26 cellular contexts compared by ENCODE assay signal in the genomic region with DNA sequence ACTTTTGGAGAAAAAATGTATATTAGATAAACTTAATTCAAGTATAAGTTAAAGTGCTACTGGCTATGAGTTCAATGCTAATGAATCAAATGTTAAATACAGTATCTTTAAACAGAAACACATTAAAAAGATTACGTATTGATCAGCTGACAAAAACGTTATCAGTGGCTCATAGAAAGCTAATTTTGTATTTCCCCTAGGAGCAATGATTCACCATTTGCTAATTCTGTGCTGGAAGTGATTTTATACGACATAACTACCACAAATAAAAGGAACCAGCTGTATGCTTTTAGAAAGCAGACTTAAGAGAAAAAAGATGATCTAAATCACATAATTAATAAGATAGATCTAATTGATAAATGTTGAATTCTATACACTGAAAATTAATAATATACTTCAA. TPM values are rescaled to one million over a fixed set of nuclear protein-coding genes. Genes with fewer than 3 reads are reported as not detected.
DNase-seq lines count a peak whose midpoint lies in the region; FAIRE-seq and TF ChIP-seq lines count a peak whose summit lies in the region.
"Had no signal": no experiment of that assay in that cellular context is flagged by ENCODE, and none has a peak within 500 bp of the region (broad histone marks: within the 10 kb centered on the region; RNA-seq: fewer than 3 reads in every experiment).

No MANE protein-coding gene starts in this region.

- intact Hi-C loops in activated CD4-positive, alpha-beta T cell treated with anti-CD3 and anti-CD28 coated beads, Interleukin-2, amount 10 ng/mL, durations not matched to agents 24 days and 14 days (cut with micrococcal nuclease), result no loop called here

- H3K4me3 Mint-ChIP-seq in activated CD4-positive, alpha-beta T cell treated with anti-CD3 and anti-CD28 coated beads, Interleukin-2, amount 10 ng/mL, durations not matched to agents 24 days and 14 days, result no peak overlapping the region
- H3K4me3 Mint-ChIP-seq: activated T-helper 1 cell treated with anti-CD3 and anti-CD28 coated beads, Interleukin-12 subunit alpha, Interleukin-12 subunit beta, Interleukin-2, Interleukin-4 antibody, amounts not matched to agents 30 ng/mL and 10 ng/mL and 1 ng/mL, durations not matched to agents 14 hours and 24 hours and 36 hours; natural killer cell; T-helper 1 cell treated with Interleukin-12 subunit alpha and Interleukin-12 subunit beta and Interleukin-4 antibody, amounts not matched to agents 30 μg/mL and 1 μg/mL, for 36 hours had no signal

- H3K9me3 Mint-ChIP-seq in activated CD4-positive, alpha-beta T cell treated with anti-CD3 and anti-CD28 coated beads, Interleukin-2, amount 10 ng/mL, durations not matched to agents 24 days and 14 days, result no peaks in the 10 kb centered on the region
- H3K9me3 Mint-ChIP-seq: natural killer cell; T-helper 1 cell treated with Interleukin-12 subunit alpha and Interleukin-12 subunit beta and Interleukin-4 antibody, amounts not matched to agents 30 μg/mL and 1 μg/mL, for 36 hours had no signal

- no peak overlapping the region for H3K27ac Mint-ChIP-seq in activated CD4-positive, alpha-beta T cell treated with anti-CD3 and anti-CD28 coated beads, Interleukin-2, amount 10 ng/mL, durations not matched to agents 24 days and 14 days
- H3K27ac Mint-ChIP-seq: activated T-helper 1 cell treated with anti-CD3 and anti-CD28 coated beads, Interleukin-12 subunit alpha, Interleukin-12 subunit beta, Interleukin-2, Interleukin-4 antibody, amounts not matched to agents 30 ng/mL and 10 ng/mL and 1 ng/mL, durations not matched to agents 14 hours and 24 hours and 36 hours; natural killer cell; T-helper 1 cell treated with Interleukin-12 subunit alpha and Interleukin-12 subunit beta and Interleukin-4 antibody, amounts not matched to agents 30 μg/mL and 1 μg/mL, for 36 hours had no signal

- peaks cover 11% of the 10 kb centered on the region for H3K4me1 ChIP-seq in ACC112 (ENCODE audit: control insufficient read depth, insufficient read depth, low read length, unreplicated experiment)
- H3K4me1 ChIP-seq: left lung had no signal

- peak overlapping the region; percentile 75 for H3K27ac ChIP-seq in ACC112 (ENCODE audit: low read depth, low read length)
- H3K27ac ChIP-seq: BLaER1 treated with 17β-estradiol and CSF1 and Interleukin-3, amounts not matched to agents 10 nM and 100 nM; esophagus squamous epithelium; left lung had no signal

- peak overlapping the region; percentile 5; the same call in 1 of the 2 replicates for H3K4me3 ChIP-seq in ACC112 (ENCODE audit: low read depth, low read length)
- no peak overlapping the region for H3K4me3 ChIP-seq in cardiac fibroblast (replicated peaks in 1 of 2; ENCODE audit: low read depth in 2 of 2, low read length in 2 of 2)
- H3K4me3 ChIP-seq in fibroblast of villous mesenchyme (ENCODE audit: low read depth, low read length), result no peak overlapping the region
- H3K4me3 ChIP-seq: BLaER1 treated with 17β-estradiol and CSF1 and Interleukin-3, amounts not matched to agents 10 nM and 100 nM; esophagus squamous epithelium; left lung had no signal

- H3K36me3 Mint-ChIP-seq in activated CD4-positive, alpha-beta T cell treated with anti-CD3 and anti-CD28 coated beads, Interleukin-2, amount 10 ng/mL, durations not matched to agents 24 days and 14 days (ENCODE audit: low read depth), result peaks cover 23% of the 10 kb centered on the region

- H3K27me3 Mint-ChIP-seq in activated CD4-positive, alpha-beta T cell treated with anti-CD3 and anti-CD28 coated beads, Interleukin-2, amount 10 ng/mL, durations not matched to agents 24 days and 14 days, result no peaks in the 10 kb centered on the region

- TF ChIP-seq CTCF in cardiac fibroblast (IDR thresholded peaks at IDR 0.05; ENCODE audit: low read depth, low read length), result no peak
- no peak for TF ChIP-seq CTCF in fibroblast of villous mesenchyme (IDR thresholded peaks at IDR 0.05; ENCODE audit: insufficient read depth, low read depth, low read length)

- H3K4me1 Mint-ChIP-seq in activated CD4-positive, alpha-beta T cell treated with anti-CD3 and anti-CD28 coated beads, Interleukin-2, amount 10 ng/mL, durations not matched to agents 24 days and 14 days, result no peaks in the 10 kb centered on the region

- no peak overlapping the region for H2AFZ ChIP-seq in ACC112 (ENCODE audit: low read length, unreplicated experiment)

- H3K36me3 ChIP-seq in ACC112 (ENCODE audit: insufficient read depth, low read length), result peaks cover 15% of the 10 kb centered on the region

- no peaks in the 10 kb centered on the region for H3K79me2 ChIP-seq in ACC112 (ENCODE audit: control insufficient read depth, insufficient read depth, low read length, unreplicated experiment)

- H3K27me3 ChIP-seq in ACC112 (ENCODE audit: insufficient read depth, low read length), result no peaks in the 10 kb centered on the region
- H3K27me3 ChIP-seq: BLaER1 treated with 17β-estradiol and CSF1 and Interleukin-3, amounts not matched to agents 10 nM and 100 nM; esophagus squamous epithelium; left lung had no signal

- DNase-seq in HS-5 (ENCODE audit: low read depth) (peak; percentile 63), cardiac fibroblast (ENCODE audit: low read depth in 2 of 2) (peak; percentile 27 to 62), fibroblast of villous mesenchyme (ENCODE audit: low read depth) (peak; percentile 6), cerebellum (ENCODE audit: low spot score) (no peak), GM12891 (ENCODE audit: insufficient read length, low spot score) (no peak)
- DNase-seq in activated CD4-positive, alpha-beta T cell treated with anti-CD3 and anti-CD28 coated beads, Interleukin-2, amount 10 ng/mL, durations not matched to agents 24 days and 14 days, result no peak
- no peak for DNase-seq in effector CD8-positive, alpha-beta T cell (lab: John Stamatoyannopoulos, UW)
- DNase-seq: 8988T; activated CD4-positive, alpha-beta T cell treated with anti-CD3 and anti-CD28 coated beads for 48 hours; activated naive CD4-positive, alpha-beta T cell treated with anti-CD3 and anti-CD28 coated beads, Interleukin-2, amount 50 U/mL, for 16 hours; anterior cingulate cortex; cerebellar nuclear complex; DMS79; effector memory CD4-positive, alpha-beta T cell; esophagus squamous epithelium; Kasumi-1; left lung; natural killer cell; NCI-H187; NCI-H526; RPMI8226 had no signal

- no peak for TF ChIP-seq POLR2A in GM12891 (IDR thresholded peaks at IDR 0.05; ENCODE audit: low read depth, low read length)

- no peak for FAIRE-seq in GM12891 (lab: Jason Lieb, UNC)
- FAIRE-seq: H1 had no signal

TF ChIP-seq in GM12891, 5 proteins besides CTCF, POLR2A, EP300 and RAD21:
- TF ChIP-seq POLR2AphosphoS5 (IDR thresholded peaks at IDR 0.05; ENCODE audit: low read depth, low read length), result no peak
- TF ChIP-seq SPI1 (IDR thresholded peaks at IDR 0.05; ENCODE audit: low read depth, low read length), result no peak
- no peak for TF ChIP-seq POU2F2 (IDR thresholded peaks at IDR 0.05; ENCODE audit: low read depth, low read length)
- TF ChIP-seq TAF1 (IDR thresholded peaks at IDR 0.05; ENCODE audit: low read depth, low read length), result no peak

RNA-seq across cellular contexts. Expression of a gene that starts 43.6 kb away (rescaled TPM):
- 10.0 and 11.7 TPM in 2 replicates for total RNA-seq in fibroblast of villous mesenchyme
- 28.7 TPM for total RNA-seq in cerebellum
- total RNA-seq in activated CD4-positive, alpha-beta T cell treated with anti-CD3 and anti-CD28 coated beads, Interleukin-2, amount 10 ng/mL, durations not matched to agents 24 days and 14 days, result 45.4 and 46.5 TPM in 2 replicates
- 16.8 TPM for polyA plus RNA-seq in GM12891 (2012; ENCODE audit: low read depth, missing spikeins)

RNA-seq across cellular contexts. Expression of a gene that starts 43.7 kb away (rescaled TPM):
- total RNA-seq in fibroblast of villous mesenchyme (11.0 and 14.2 TPM in 2 replicates), cerebellum (14.8 TPM)
- 18.4 and 22.6 TPM in 2 replicates for total RNA-seq in activated CD4-positive, alpha-beta T cell treated with anti-CD3 and anti-CD28 coated beads, Interleukin-2, amount 10 ng/mL, durations not matched to agents 24 days and 14 days
- 21.1 TPM for polyA plus RNA-seq in GM12891 (2012; ENCODE audit: low read depth, missing spikeins)

RNA-seq across cellular contexts. Expression of a gene that starts 48.8 kb away (rescaled TPM):
- total RNA-seq in fibroblast of villous mesenchyme, result under 0.01 TPM in 1 of 2 replicates, not detected in the other
- total RNA-seq in cerebellum, result 3.6 TPM
- 0.05 TPM in 1 of 2 replicates, not detected in the other for total RNA-seq in activated CD4-positive, alpha-beta T cell treated with anti-CD3 and anti-CD28 coated beads, Interleukin-2, amount 10 ng/mL, durations not matched to agents 24 days and 14 days
- 0.03 TPM for polyA plus RNA-seq in GM12891 (2012; ENCODE audit: low read depth, missing spikeins)
- total RNA-seq: activated T-helper 1 cell treated with anti-CD3 and anti-CD28 coated beads, Interleukin-12 subunit alpha, Interleukin-12 subunit beta, Interleukin-2, Interleukin-4 antibody, amounts not matched to agents 30 ng/mL and 10 ng/mL and 1 ng/mL, durations not matched to agents 14 hours and 24 hours and 36 hours; esophagus squamous epithelium had no signal

Comparison
In these comparisons a context has a peak if more than half of its experiments do, and no peak if none do; other contexts are left out.
1. DNase-seq: peak in HS-5 (single experiment), cardiac fibroblast (2 of 2) and fibroblast of villous mesenchyme (single experiment); none in cerebellum (single experiment), activated CD4-positive, alpha-beta T cell treated with anti-CD3 and anti-CD28 coated beads, Interleukin-2, amount 10 ng/mL, durations not matched to agents 24 days and 14 days (single experiment), effector CD8-positive, alpha-beta T cell (single experiment) and GM12891 (single experiment).